ENCODE assay signal across 1 cellular context in the genomic region with DNA sequence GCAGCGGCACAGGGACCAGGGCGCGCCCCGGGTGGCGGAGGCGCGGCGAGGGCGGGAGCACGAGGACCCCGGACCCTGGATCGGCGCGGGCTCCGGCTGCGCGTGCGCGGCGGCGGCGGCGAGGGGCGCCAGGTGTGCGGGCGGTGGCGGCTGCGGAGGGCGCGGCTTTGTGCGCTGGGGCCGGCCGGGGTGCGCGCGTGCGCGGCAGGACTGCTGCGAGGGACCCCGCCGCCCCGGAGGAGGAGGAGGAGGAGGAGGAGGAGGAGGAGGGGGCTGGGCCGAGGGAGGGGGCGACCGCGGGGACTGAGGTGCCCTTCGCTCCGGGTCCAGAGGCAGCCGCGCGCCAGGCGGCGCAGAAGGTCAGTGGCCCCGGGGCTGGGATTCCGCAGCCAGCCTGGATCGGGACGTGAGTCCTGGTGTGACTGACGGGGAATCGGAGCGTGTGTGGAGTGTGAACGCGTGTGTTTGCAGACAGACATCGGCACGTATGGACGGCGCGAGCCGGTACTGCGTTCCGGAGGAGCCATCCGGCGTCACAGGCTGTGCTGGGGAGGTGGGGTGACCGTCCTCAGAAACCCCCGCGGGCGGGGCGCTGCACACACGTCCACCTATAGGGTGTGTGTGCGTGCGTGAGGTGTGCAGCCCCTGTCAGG.
A peak's percentile ranks its signal among the peaks of the same experiment; 100 is the strongest.
TF ChIP-seq lines count a peak whose summit lies in the region.

No MANE protein-coding gene starts in this region.

TF ChIP-seq in HepG2, 621 proteins besides CTCF, POLR2A, EP300 and RAD21 (continued from another document and continues in another):
- TF ChIP-seq, protein P1, sequence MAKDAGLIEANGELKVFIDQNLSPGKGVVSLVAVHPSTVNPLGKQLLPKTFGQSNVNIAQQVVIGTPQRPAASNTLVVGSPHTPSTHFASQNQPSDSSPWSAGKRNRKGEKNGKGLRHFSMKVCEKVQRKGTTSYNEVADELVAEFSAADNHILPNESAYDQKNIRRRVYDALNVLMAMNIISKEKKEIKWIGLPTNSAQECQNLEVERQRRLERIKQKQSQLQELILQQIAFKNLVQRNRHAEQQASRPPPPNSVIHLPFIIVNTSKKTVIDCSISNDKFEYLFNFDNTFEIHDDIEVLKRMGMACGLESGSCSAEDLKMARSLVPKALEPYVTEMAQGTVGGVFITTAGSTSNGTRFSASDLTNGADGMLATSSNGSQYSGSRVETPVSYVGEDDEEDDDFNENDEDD (CRISPR knock-in tag; IDR thresholded peaks at IDR 0.05; ENCODE audit: borderline replicate concordance) = peak; percentile 32; the same call in 1 of the 2 replicates
- TF ChIP-seq, protein P2, sequence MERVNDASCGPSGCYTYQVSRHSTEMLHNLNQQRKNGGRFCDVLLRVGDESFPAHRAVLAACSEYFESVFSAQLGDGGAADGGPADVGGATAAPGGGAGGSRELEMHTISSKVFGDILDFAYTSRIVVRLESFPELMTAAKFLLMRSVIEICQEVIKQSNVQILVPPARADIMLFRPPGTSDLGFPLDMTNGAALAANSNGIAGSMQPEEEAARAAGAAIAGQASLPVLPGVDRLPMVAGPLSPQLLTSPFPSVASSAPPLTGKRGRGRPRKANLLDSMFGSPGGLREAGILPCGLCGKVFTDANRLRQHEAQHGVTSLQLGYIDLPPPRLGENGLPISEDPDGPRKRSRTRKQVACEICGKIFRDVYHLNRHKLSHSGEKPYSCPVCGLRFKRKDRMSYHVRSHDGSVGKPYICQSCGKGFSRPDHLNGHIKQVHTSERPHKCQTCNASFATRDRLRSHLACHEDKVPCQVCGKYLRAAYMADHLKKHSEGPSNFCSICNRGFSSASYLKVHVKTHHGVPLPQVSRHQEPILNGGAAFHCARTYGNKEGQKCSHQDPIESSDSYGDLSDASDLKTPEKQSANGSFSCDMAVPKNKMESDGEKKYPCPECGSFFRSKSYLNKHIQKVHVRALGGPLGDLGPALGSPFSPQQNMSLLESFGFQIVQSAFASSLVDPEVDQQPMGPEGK (CRISPR knock-in tag; IDR thresholded peaks at IDR 0.05) = peak; percentile 56
- peak; percentile 85 for TF ChIP-seq RXRA (CRISPR knock-in tag; IDR thresholded peaks at IDR 0.05)
- TF ChIP-seq, protein P3, sequence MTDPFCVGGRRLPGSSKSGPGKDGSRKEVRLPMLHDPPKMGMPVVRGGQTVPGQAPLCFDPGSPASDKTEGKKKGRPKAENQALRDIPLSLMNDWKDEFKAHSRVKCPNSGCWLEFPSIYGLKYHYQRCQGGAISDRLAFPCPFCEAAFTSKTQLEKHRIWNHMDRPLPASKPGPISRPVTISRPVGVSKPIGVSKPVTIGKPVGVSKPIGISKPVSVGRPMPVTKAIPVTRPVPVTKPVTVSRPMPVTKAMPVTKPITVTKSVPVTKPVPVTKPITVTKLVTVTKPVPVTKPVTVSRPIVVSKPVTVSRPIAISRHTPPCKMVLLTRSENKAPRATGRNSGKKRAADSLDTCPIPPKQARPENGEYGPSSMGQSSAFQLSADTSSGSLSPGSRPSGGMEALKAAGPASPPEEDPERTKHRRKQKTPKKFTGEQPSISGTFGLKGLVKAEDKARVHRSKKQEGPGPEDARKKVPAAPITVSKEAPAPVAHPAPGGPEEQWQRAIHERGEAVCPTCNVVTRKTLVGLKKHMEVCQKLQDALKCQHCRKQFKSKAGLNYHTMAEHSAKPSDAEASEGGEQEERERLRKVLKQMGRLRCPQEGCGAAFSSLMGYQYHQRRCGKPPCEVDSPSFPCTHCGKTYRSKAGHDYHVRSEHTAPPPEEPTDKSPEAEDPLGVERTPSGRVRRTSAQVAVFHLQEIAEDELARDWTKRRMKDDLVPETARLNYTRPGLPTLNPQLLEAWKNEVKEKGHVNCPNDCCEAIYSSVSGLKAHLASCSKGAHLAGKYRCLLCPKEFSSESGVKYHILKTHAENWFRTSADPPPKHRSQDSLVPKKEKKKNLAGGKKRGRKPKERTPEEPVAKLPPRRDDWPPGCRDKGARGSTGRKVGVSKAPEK (CRISPR knock-in tag; IDR thresholded peaks at IDR 0.05; ENCODE audit: borderline replicate concordance) = no peak
- 0 out of 2 replicates have a peak, but pooled peaks have one; percentile 33 for TF ChIP-seq KLF12 (CRISPR knock-in tag; IDR thresholded peaks at IDR 0.05; ENCODE audit: borderline replicate concordance)
- 0 out of 2 replicates have a peak, but pooled peaks have one; percentile 38 for TF ChIP-seq ZNF232 (CRISPR knock-in tag; IDR thresholded peaks at IDR 0.05; ENCODE audit: borderline replicate concordance)
- peak; percentile 35; the same call in 1 of the 2 replicates for TF ChIP-seq RARA (CRISPR knock-in tag; IDR thresholded peaks at IDR 0.05)
- peak; percentile 24 for TF ChIP-seq YY1 (IDR thresholded peaks at IDR 0.05; ENCODE audit: insufficient read depth, insufficient replicate concordance, low read depth, low read length)
- TF ChIP-seq ZNF354B (CRISPR knock-in tag; IDR thresholded peaks at IDR 0.05) = 0 out of 2 replicates have a peak, but pooled peaks have one; percentile 55
- TF ChIP-seq YEATS4 (CRISPR knock-in tag; IDR thresholded peaks at IDR 0.05; ENCODE audit: borderline replicate concordance) = 0 out of 2 replicates have a peak, but pooled peaks have one; percentile 35
- TF ChIP-seq, protein P4, sequence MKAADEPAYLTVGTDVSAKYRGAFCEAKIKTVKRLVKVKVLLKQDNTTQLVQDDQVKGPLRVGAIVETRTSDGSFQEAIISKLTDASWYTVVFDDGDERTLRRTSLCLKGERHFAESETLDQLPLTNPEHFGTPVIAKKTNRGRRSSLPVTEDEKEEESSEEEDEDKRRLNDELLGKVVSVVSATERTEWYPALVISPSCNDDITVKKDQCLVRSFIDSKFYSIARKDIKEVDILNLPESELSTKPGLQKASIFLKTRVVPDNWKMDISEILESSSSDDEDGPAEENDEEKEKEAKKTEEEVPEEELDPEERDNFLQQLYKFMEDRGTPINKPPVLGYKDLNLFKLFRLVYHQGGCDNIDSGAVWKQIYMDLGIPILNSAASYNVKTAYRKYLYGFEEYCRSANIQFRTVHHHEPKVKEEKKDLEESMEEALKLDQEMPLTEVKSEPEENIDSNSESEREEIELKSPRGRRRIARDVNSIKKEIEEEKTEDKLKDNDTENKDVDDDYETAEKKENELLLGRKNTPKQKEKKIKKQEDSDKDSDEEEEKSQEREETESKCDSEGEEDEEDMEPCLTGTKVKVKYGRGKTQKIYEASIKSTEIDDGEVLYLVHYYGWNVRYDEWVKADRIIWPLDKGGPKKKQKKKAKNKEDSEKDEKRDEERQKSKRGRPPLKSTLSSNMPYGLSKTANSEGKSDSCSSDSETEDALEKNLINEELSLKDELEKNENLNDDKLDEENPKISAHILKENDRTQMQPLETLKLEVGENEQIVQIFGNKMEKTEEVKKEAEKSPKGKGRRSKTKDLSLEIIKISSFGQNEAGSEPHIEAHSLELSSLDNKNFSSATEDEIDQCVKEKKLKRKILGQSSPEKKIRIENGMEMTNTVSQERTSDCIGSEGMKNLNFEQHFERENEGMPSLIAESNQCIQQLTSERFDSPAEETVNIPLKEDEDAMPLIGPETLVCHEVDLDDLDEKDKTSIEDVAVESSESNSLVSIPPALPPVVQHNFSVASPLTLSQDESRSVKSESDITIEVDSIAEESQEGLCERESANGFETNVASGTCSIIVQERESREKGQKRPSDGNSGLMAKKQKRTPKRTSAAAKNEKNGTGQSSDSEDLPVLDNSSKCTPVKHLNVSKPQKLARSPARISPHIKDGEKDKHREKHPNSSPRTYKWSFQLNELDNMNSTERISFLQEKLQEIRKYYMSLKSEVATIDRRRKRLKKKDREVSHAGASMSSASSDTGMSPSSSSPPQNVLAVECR (CRISPR knock-in tag; IDR thresholded peaks at IDR 0.05; ENCODE audit: borderline replicate concordance) = peak; percentile 60; the same call in 1 of the 2 replicates
- peak; percentile 42; the same call in 1 of the 2 replicates for TF ChIP-seq SAP130 (CRISPR knock-in tag; IDR thresholded peaks at IDR 0.05; ENCODE audit: low read depth)
- no peak for TF ChIP-seq ZNF607 (CRISPR knock-in tag; IDR thresholded peaks at IDR 0.05; ENCODE audit: borderline replicate concordance)
- 0 out of 2 replicates have a peak, but pooled peaks have one; percentile 29 for TF ChIP-seq ZSCAN29 (CRISPR knock-in tag; conservative IDR thresholded peaks at IDR 0.05)
- TF ChIP-seq, protein P5, sequence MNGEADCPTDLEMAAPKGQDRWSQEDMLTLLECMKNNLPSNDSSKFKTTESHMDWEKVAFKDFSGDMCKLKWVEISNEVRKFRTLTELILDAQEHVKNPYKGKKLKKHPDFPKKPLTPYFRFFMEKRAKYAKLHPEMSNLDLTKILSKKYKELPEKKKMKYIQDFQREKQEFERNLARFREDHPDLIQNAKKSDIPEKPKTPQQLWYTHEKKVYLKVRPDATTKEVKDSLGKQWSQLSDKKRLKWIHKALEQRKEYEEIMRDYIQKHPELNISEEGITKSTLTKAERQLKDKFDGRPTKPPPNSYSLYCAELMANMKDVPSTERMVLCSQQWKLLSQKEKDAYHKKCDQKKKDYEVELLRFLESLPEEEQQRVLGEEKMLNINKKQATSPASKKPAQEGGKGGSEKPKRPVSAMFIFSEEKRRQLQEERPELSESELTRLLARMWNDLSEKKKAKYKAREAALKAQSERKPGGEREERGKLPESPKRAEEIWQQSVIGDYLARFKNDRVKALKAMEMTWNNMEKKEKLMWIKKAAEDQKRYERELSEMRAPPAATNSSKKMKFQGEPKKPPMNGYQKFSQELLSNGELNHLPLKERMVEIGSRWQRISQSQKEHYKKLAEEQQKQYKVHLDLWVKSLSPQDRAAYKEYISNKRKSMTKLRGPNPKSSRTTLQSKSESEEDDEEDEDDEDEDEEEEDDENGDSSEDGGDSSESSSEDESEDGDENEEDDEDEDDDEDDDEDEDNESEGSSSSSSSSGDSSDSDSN (CRISPR knock-in tag; IDR thresholded peaks at IDR 0.05) = peak; percentile 62; the same call in 1 of the 2 replicates
- TF ChIP-seq BORCS8-MEF2B (CRISPR knock-in tag; IDR thresholded peaks at IDR 0.05) = 0 out of 2 replicates have a peak, but pooled peaks have one; percentile 46
- TF ChIP-seq, protein P6, sequence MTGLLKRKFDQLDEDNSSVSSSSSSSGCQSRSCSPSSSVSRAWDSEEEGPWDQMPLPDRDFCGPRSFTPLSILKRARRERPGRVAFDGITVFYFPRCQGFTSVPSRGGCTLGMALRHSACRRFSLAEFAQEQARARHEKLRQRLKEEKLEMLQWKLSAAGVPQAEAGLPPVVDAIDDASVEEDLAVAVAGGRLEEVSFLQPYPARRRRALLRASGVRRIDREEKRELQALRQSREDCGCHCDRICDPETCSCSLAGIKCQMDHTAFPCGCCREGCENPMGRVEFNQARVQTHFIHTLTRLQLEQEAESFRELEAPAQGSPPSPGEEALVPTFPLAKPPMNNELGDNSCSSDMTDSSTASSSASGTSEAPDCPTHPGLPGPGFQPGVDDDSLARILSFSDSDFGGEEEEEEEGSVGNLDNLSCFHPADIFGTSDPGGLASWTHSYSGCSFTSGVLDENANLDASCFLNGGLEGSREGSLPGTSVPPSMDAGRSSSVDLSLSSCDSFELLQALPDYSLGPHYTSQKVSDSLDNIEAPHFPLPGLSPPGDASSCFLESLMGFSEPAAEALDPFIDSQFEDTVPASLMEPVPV (CRISPR knock-in tag; IDR thresholded peaks at IDR 0.05) = peak; percentile 39; the same call in 1 of the 2 replicates
- TF ChIP-seq EEA1 (CRISPR knock-in tag; IDR thresholded peaks at IDR 0.05; ENCODE audit: borderline replicate concordance) = peak; percentile 44; the same call in 1 of the 2 replicates
- TF ChIP-seq REPIN1 (CRISPR knock-in tag; IDR thresholded peaks at IDR 0.05; ENCODE audit: borderline replicate concordance, low read depth) = peak; percentile 66; the same call in 1 of the 2 replicates
- TF ChIP-seq IRF2 (CRISPR knock-in tag; IDR thresholded peaks at IDR 0.05) = peak; percentile 24; the same call in 1 of the 2 replicates
- TF ChIP-seq, protein P7, sequence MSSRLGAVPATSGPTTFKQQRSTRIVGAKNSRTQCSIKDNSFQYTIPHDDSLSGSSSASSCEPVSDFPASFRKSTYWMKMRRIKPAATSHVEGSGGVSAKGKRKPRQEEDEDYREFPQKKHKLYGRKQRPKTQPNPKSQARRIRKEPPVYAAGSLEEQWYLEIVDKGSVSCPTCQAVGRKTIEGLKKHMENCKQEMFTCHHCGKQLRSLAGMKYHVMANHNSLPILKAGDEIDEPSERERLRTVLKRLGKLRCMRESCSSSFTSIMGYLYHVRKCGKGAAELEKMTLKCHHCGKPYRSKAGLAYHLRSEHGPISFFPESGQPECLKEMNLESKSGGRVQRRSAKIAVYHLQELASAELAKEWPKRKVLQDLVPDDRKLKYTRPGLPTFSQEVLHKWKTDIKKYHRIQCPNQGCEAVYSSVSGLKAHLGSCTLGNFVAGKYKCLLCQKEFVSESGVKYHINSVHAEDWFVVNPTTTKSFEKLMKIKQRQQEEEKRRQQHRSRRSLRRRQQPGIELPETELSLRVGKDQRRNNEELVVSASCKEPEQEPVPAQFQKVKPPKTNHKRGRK (CRISPR knock-in tag; IDR thresholded peaks at IDR 0.05) = no peak
- TF ChIP-seq HNF4A (CRISPR knock-in tag; IDR thresholded peaks at IDR 0.05) = peak; percentile 81
- TF ChIP-seq, protein P8, sequence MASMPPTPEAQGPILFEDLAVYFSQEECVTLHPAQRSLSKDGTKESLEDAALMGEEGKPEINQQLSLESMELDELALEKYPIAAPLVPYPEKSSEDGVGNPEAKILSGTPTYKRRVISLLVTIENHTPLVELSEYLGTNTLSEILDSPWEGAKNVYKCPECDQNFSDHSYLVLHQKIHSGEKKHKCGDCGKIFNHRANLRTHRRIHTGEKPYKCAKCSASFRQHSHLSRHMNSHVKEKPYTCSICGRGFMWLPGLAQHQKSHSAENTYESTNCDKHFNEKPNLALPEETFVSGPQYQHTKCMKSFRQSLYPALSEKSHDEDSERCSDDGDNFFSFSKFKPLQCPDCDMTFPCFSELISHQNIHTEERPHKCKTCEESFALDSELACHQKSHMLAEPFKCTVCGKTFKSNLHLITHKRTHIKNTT (CRISPR knock-in tag; IDR thresholded peaks at IDR 0.05) = no peak
- TF ChIP-seq BCL6 (CRISPR knock-in tag; IDR thresholded peaks at IDR 0.05) = peak; percentile 32; the same call in 1 of the 2 replicates
- TF ChIP-seq LCORL (IDR thresholded peaks at IDR 0.05) = no peak
- peak; percentile 57; the same call in 1 of the 2 replicates for TF ChIP-seq LCORL (CRISPR knock-in tag; IDR thresholded peaks at IDR 0.05)
- peak; percentile 51; the same call in 1 of the 2 replicates for TF ChIP-seq FOXO1 (CRISPR knock-in tag; IDR thresholded peaks at IDR 0.05)
- peak; percentile 87 for TF ChIP-seq HNF4G (IDR thresholded peaks at IDR 0.05; ENCODE audit: borderline replicate concordance, low read depth, low read length)
- TF ChIP-seq HNF4G (CRISPR knock-in tag; IDR thresholded peaks at IDR 0.05; ENCODE audit: borderline replicate concordance, low read depth) = peak; percentile 78; the same call in 1 of the 2 replicates
- TF ChIP-seq HES4 (CRISPR knock-in tag; IDR thresholded peaks at IDR 0.05; ENCODE audit: borderline replicate concordance) = no peak
- 0 out of 2 replicates have a peak, but pooled peaks have one; percentile 17 for TF ChIP-seq ZNF678 (CRISPR knock-in tag; IDR thresholded peaks at IDR 0.05)
- TF ChIP-seq POGZ (CRISPR knock-in tag; IDR thresholded peaks at IDR 0.05) = no peak
- TF ChIP-seq CREB1 (IDR thresholded peaks at IDR 0.05) = no peak
- no peak for TF ChIP-seq CREB1 (CRISPR knock-in tag; IDR thresholded peaks at IDR 0.05)
